Comparison of ENCODE assay signal across 7 cellular contexts in genomic region chr7:2529161-2530075, GRCh38. TPM values are rescaled to one million over a fixed set of nuclear protein-coding genes. Genes with fewer than 3 reads are reported as not detected.
A peak's percentile ranks its signal among the peaks of the same experiment; 100 is the strongest.
DNase-seq lines count a peak whose midpoint lies in the region; ATAC-seq and TF ChIP-seq lines count a peak whose summit lies in the region.

No MANE protein-coding gene starts in this region.

- no peak overlapping the region for H3K23ac ChIP-seq in H9 (ENCODE audit: insufficient read length, low read depth, low read length)

- no CpG with 5 or more reads among the region's 30 CpGs for WGBS in H9 (ENCODE audit: extremely low coverage, insufficient read length, low lambda C conversion rate)

- intact Hi-C loops in activated CD4-positive, alpha-beta memory T cell treated with anti-CD3 and anti-CD28 coated beads for 36 hours (cut with micrococcal nuclease), result loop anchor here (1.0 kb wide), 3 partner anchors 7 to 102 kb away; partner anchors contain the start of genes BRAT1 and TTYH3

- no peak overlapping the region for H2BK20ac ChIP-seq in H9 (ENCODE audit: low read depth, low read length, poor library complexity, severe bottlenecking)

- no peak overlapping the region for H2BK5ac ChIP-seq in H9 (ENCODE audit: insufficient read length, low read length)

- no peak overlapping the region for H2AFZ ChIP-seq in H9 (ENCODE audit: low read length)

- POLR2A ChIA-PET in activated CD4-positive, alpha-beta memory T cell treated with anti-CD3 and anti-CD28 coated beads for 36 hours (lab: Charles Lee), result interaction anchor here (0.5 to 3.7 kb wide), 8 partner anchors 8 to 288 kb away, joined by 3 to 13 read pairs (median 6); partner anchors contain the start of genes BRAT1, MRM2 and NUDT1

- no peak overlapping the region for H3K18ac ChIP-seq in H9 (ENCODE audit: insufficient read length, low read depth, low read length)

- H3K27me3 Mint-ChIP-seq in activated CD4-positive, alpha-beta memory T cell treated with anti-CD3 and anti-CD28 coated beads for 36 hours, result no peaks in the 10 kb centered on the region
- H3K27me3 Mint-ChIP-seq in H9 (ENCODE audit: low read depth), result no peaks in the 10 kb centered on the region

- H3K36me3 ChIP-seq in KOPT-K1 (ENCODE audit: insufficient read depth, low read length), result no peaks in the 10 kb centered on the region
- H3K36me3 ChIP-seq in neutrophil, result peaks cover 23% of the 10 kb centered on the region

- peaks cover 2% of the 10 kb centered on the region for H3K36me3 Mint-ChIP-seq in activated CD4-positive, alpha-beta memory T cell treated with anti-CD3 and anti-CD28 coated beads for 36 hours
- H3K36me3 Mint-ChIP-seq in H9 (ENCODE audit: insufficient read depth in 1 of 3, low read depth in 3 of 3), result peaks cover 0 to 28% (median 28%) of the 10 kb centered on the region in 3 experiments; a peak in 6 of 7 replicates

- no peaks in the 10 kb centered on the region for H3K9me3 ChIP-seq in KOPT-K1 (ENCODE audit: insufficient read depth, low read length, poor library complexity, severe bottlenecking)
- no peaks in the 10 kb centered on the region for H3K9me3 ChIP-seq in neutrophil
- H3K9me3 ChIP-seq in H9 (ENCODE audit: control insufficient read depth, low read depth, low read length), result no peaks in the 10 kb centered on the region

- H2BK120ac ChIP-seq in H9 (ENCODE audit: low read depth, low read length, poor library complexity, severe bottlenecking), result no peak overlapping the region

- no peaks in the 10 kb centered on the region for H3K79me1 ChIP-seq in H9 (ENCODE audit: insufficient read depth, low read depth, low read length, poor library complexity, severe bottlenecking)

- no peak overlapping the region for H2BK15ac ChIP-seq in H9 (ENCODE audit: low read depth, low read length)

- H3K9me3 Mint-ChIP-seq in activated CD4-positive, alpha-beta memory T cell treated with anti-CD3 and anti-CD28 coated beads for 36 hours, result no peaks in the 10 kb centered on the region
- H3K9me3 Mint-ChIP-seq in H9, result peaks cover 2% of the 10 kb centered on the region in 2 experiments; a peak in 1 of 5 replicates

- peak overlapping the region; percentile 54 to 60 for H3K4me3 ChIP-seq in neutrophil (ENCODE audit: low read depth in 1 of 2, low read length in 1 of 2)

- ATAC-seq in GM19395 (IDR thresholded peaks at IDR 0.05; ENCODE audit: unreplicated experiment), result peak; percentile 56

- CTCF ChIA-PET in activated CD4-positive, alpha-beta memory T cell treated with anti-CD3 and anti-CD28 coated beads for 36 hours (lab: Charles Lee), result interaction anchor here (0.6 to 1.0 kb wide), 2 partner anchors 59 to 180 kb away, joined by 3 read pairs; no protein-coding TSS in a partner anchor

- H4K5ac ChIP-seq in H9 (ENCODE audit: insufficient read length, low read depth, low read length), result no peak overlapping the region

- peaks cover 54% of the 10 kb centered on the region for H3K4me1 Mint-ChIP-seq in activated CD4-positive, alpha-beta memory T cell treated with anti-CD3 and anti-CD28 coated beads for 36 hours (ENCODE audit: low read depth)
- peaks cover 25 to 31% of the 10 kb centered on the region in 2 experiments for H3K4me1 Mint-ChIP-seq in H9

- H3K4me3 Mint-ChIP-seq in activated CD4-positive, alpha-beta memory T cell treated with anti-CD3 and anti-CD28 coated beads for 36 hours, result peak overlapping the region; percentile 63
- no peak overlapping the region for H3K4me3 Mint-ChIP-seq in H9

- H4K91ac ChIP-seq in H9 (ENCODE audit: insufficient read length, low read depth, low read length), result no peak overlapping the region

- H3K4me1 ChIP-seq in neutrophil (ENCODE audit: control insufficient read depth in 1 of 2, insufficient read depth in 1 of 2, low read depth in 1 of 2, low read length in 1 of 2), result peaks cover 68 to 70% of the 10 kb centered on the region in 2 experiments
- no peaks in the 10 kb centered on the region; the same call in 1 of the 2 replicates for H3K4me1 ChIP-seq in H9 (ENCODE audit: insufficient read depth, low read length)

- H3T11ph ChIP-seq in H9 (ENCODE audit: low read length), result no peak overlapping the region

- no peak overlapping the region for H3K4me2 ChIP-seq in H9 (ENCODE audit: insufficient read depth, insufficient read length, low read length)

- H3K27me3 ChIP-seq in neutrophil, result no peaks in the 10 kb centered on the region
- H3K27me3 ChIP-seq in H9 (ENCODE audit: insufficient read depth, low read length), result no peaks in the 10 kb centered on the region

- peak; percentile 55 for TF ChIP-seq CTCF in neutrophil (IDR thresholded peaks at IDR 0.05)
- no peak for TF ChIP-seq CTCF in H9 (conservative IDR thresholded peaks at IDR 0.05)

- no peak overlapping the region for H3K56ac ChIP-seq in H9 (ENCODE audit: insufficient read length, low read depth, low read length)

- no peaks in the 10 kb centered on the region for H3K23me2 ChIP-seq in H9 (ENCODE audit: insufficient read length, low read depth, low read length, poor library complexity, severe bottlenecking)

- H2BK12ac ChIP-seq in H9 (ENCODE audit: insufficient read length, low read depth, low read length), result no peak overlapping the region

- no peak overlapping the region for H4K8ac ChIP-seq in H9 (replicated peaks; ENCODE audit: insufficient read length, low read depth, low read length)

- H2AK5ac ChIP-seq in H9 (ENCODE audit: insufficient read length, low read length), result no peak overlapping the region

- H3K9ac ChIP-seq in H9 (ENCODE audit: extremely low read depth, insufficient read length, low read length), result no peak overlapping the region

- DNase-seq in activated CD4-positive, alpha-beta memory T cell treated with anti-CD3 and anti-CD28 coated beads for 36 hours, result peak; percentile 78
- DNase-seq in epithelial cell of prostate (ENCODE audit: low read depth, low spot score) (no peak), NCI-H1930 (lab: John Stamatoyannopoulos, UW) (no peak), H9 (no peak)

- no peak overlapping the region; the same call in 1 of the 2 replicates for H3K14ac ChIP-seq in H9 (ENCODE audit: insufficient read depth, low read length)

- peak overlapping the region; percentile 96 for H3K27ac Mint-ChIP-seq in activated CD4-positive, alpha-beta memory T cell treated with anti-CD3 and anti-CD28 coated beads for 36 hours
- H3K27ac Mint-ChIP-seq in H9, result no peak overlapping the region

- H3K27ac ChIP-seq in KOPT-K1 (ENCODE audit: low read depth, low read length, poor library complexity, severe bottlenecking), result peak overlapping the region; percentile 81
- peak overlapping the region; percentile 32 for H3K27ac ChIP-seq in epithelial cell of prostate
- peak overlapping the region; percentile 98 for H3K27ac ChIP-seq in neutrophil
- H3K27ac ChIP-seq in H9 (ENCODE audit: insufficient read length, low read depth, low read length), result no peak overlapping the region

- H3K79me2 ChIP-seq in H9 (ENCODE audit: insufficient read depth, low read length), result no peaks in the 10 kb centered on the region

- H3K4ac ChIP-seq in H9 (ENCODE audit: low read depth, low read length), result no peak overlapping the region

- H4K20me1 ChIP-seq in H9 (ENCODE audit: control insufficient read depth, insufficient read depth, insufficient read length), result no peaks in the 10 kb centered on the region

RNA-seq across cellular contexts. Expression of gene LFNG, which starts 9.8 kb away (rescaled TPM):
- total RNA-seq in activated CD4-positive, alpha-beta memory T cell treated with anti-CD3 and anti-CD28 coated beads for 36 hours, result 10 to 100 TPM; 33.0 to 33.1 TPM
- 52.9 and 55.3 TPM in 2 replicates for total RNA-seq in H9 (2021)

RNA-seq across cellular contexts. Expression of gene BRAT1, which starts 25.9 kb away (rescaled TPM):
- total RNA-seq in activated CD4-positive, alpha-beta memory T cell treated with anti-CD3 and anti-CD28 coated beads for 36 hours, result 10 to 100 TPM; 33.5 to 33.6 TPM
- 41.2 and 42.6 TPM in 2 replicates for total RNA-seq in H9 (2021)

RNA-seq across cellular contexts. Expression of gene IQCE, which starts 29.4 kb away (rescaled TPM):
- total RNA-seq in activated CD4-positive, alpha-beta memory T cell treated with anti-CD3 and anti-CD28 coated beads for 36 hours, result 10 to 100 TPM in 1 of 2 experiments, 1 to 10 TPM in 1; 8.5 to 10.7 TPM
- total RNA-seq in H9 (2021), result 6.7 and 7.0 TPM in 2 replicates

RNA-seq across cellular contexts. Expression of gene GRIFIN, which starts 53.2 kb away (rescaled TPM):
- not detected for total RNA-seq in activated CD4-positive, alpha-beta memory T cell treated with anti-CD3 and anti-CD28 coated beads for 36 hours
- total RNA-seq in H9 (2021), result not detected in 2 replicates
